9 cellular contexts compared by ENCODE assay signal in the genomic region with DNA sequence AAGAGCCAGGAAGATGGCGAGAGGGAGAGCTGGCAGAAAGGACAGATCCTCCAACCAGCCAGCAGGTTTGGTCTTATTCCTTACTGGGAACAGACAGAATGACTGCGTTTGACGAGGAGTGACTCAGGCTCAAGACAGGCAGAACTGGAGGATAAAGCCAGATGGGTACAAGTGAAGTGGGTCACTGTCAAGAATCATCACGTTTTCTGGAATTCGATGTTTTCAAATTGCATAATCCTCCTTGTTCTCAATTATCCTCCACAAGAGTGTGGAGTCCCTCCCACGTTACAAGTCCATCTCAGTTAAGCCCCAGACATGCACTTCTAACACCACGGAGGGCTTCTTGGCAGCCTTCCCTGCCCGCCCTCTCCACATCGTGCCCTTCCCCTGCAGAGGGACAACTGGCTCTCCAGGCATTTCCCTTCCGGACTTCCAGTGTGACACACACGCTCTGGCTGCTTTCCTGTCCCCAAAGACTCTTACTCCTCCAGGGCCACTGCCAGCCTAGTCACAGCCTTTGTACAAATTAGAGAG.
DNase-seq lines count a peak whose midpoint lies in the region; ATAC-seq and TF ChIP-seq lines count a peak whose summit lies in the region.
"Had no signal": no experiment of that assay in that cellular context is flagged by ENCODE, and none has a peak within 500 bp of the region (broad histone marks: within the 10 kb centered on the region; RNA-seq: fewer than 3 reads in every experiment).

No MANE protein-coding gene starts in this region.

- no peaks in the 10 kb centered on the region for H3K27me3 Mint-ChIP-seq in activated T-cell treated with anti-CD3 and anti-CD28 coated beads, Interleukin-2, amount 50 U/mL, for 4 hours (ENCODE audit: low read depth)

- H3K27ac ChIP-seq in right cardiac atrium (ENCODE audit: low read length) (no peak overlapping the region), spleen (peak overlapping the region in 6 of 8 donors; percentile 7 to 57 (median 36))
- H3K27ac ChIP-seq: PC-9 had no signal

- DNase-seq in HFF-Myc (ENCODE audit: extremely low read depth, low read depth), result peak; percentile 72
- peak; percentile 72 for DNase-seq in astrocyte of the hippocampus (ENCODE audit: low read depth, low spot score)
- DNase-seq in right cardiac atrium, result peak; percentile 69 to 85 (median 80)
- peak; percentile 84 for DNase-seq in spleen
- DNase-seq in activated T-cell treated with anti-CD3 and anti-CD28 coated beads, Interleukin-2, amount 50 U/mL, for 4 hours, result no peak
- no peak for DNase-seq in SHP77 (lab: John Stamatoyannopoulos, UW)

- 22% methylated on average over 11 of the region's 11 CpGs for WGBS in right cardiac atrium
- 39 to 58% (median 47%) methylated on average over 10 to 11 of the region's 11 CpGs for WGBS in spleen, 5 donors

- peak; percentile 64 to 85 for ATAC-seq in right cardiac atrium
- no peak for ATAC-seq in activated T-cell treated with anti-CD3 and anti-CD28 coated beads, Interleukin-2, amount 50 U/mL, for 4 hours
- ATAC-seq in GM18519 (IDR thresholded peaks at IDR 0.05; ENCODE audit: low FRiP score, unreplicated experiment), result no peak
- no peak for ATAC-seq in HG03342 (IDR thresholded peaks at IDR 0.05; ENCODE audit: unreplicated experiment)

- no peak overlapping the region for H3K4me3 Mint-ChIP-seq in activated T-cell treated with anti-CD3 and anti-CD28 coated beads, Interleukin-2, amount 50 U/mL, for 4 hours

- intact Hi-C loops in right cardiac atrium (cut with DNase I) (no loop called here), spleen (cut with DNase I; ENCODE audit: low total_unique reads) (no loop called here)

- H3K36me3 Mint-ChIP-seq in activated T-cell treated with anti-CD3 and anti-CD28 coated beads, Interleukin-2, amount 50 U/mL, for 4 hours (ENCODE audit: insufficient read depth), result peaks cover 9% of the 10 kb centered on the region

- TF ChIP-seq CTCF in HFF-Myc (IDR thresholded peaks at IDR 0.05; ENCODE audit: low read depth, low read length, missing control alignments) (no peak), spleen (IDR thresholded peaks at IDR 0.05 in 8 of 11, conservative IDR thresholded peaks at IDR 0.05 in 3 of 11) (no peak)

- H3K36me3 ChIP-seq in spleen, result no peaks in the 10 kb centered on the region

- H3K9me3 ChIP-seq in right cardiac atrium (ENCODE audit: control insufficient read depth, low read length) (no peaks in the 10 kb centered on the region), spleen (no peaks in the 10 kb centered on the region)

- H3K4me3 ChIP-seq in HFF-Myc (replicated peaks; ENCODE audit: low read depth, low read length), result no peak overlapping the region
- H3K4me3 ChIP-seq in right cardiac atrium (ENCODE audit: low read length), result no peak overlapping the region
- no peak overlapping the region for H3K4me3 ChIP-seq in spleen
- H3K4me3 ChIP-seq: PC-9 had no signal

- no peaks in the 10 kb centered on the region for H3K9me3 Mint-ChIP-seq in activated T-cell treated with anti-CD3 and anti-CD28 coated beads, Interleukin-2, amount 50 U/mL, for 4 hours

- peaks cover 14% of the 10 kb centered on the region for H3K4me1 Mint-ChIP-seq in activated T-cell treated with anti-CD3 and anti-CD28 coated beads, Interleukin-2, amount 50 U/mL, for 4 hours (ENCODE audit: low read depth)

- no peaks in the 10 kb centered on the region for H3K27me3 ChIP-seq in right cardiac atrium (ENCODE audit: control insufficient read depth, insufficient read depth)
- no peaks in the 10 kb centered on the region for H3K27me3 ChIP-seq in spleen (replicated peaks in 1 of 7)

- H3K4me1 ChIP-seq in right cardiac atrium (ENCODE audit: control insufficient read depth, insufficient read depth, low read length), result peaks cover 11% of the 10 kb centered on the region
- peaks cover 19 to 77% (median 29%) of the 10 kb centered on the region in 6 donors for H3K4me1 ChIP-seq in spleen

- no peak for TF ChIP-seq POLR2A in spleen (IDR thresholded peaks at IDR 0.05)

Comparison
In these comparisons a context has a peak if more than half of its experiments do, and no peak if none do; other contexts are left out.
1. DNase-seq: peak in HFF-Myc (single experiment), astrocyte of the hippocampus (single experiment), right cardiac atrium (3 of 3) and spleen (single experiment); none in activated T-cell treated with anti-CD3 and anti-CD28 coated beads, Interleukin-2, amount 50 U/mL, for 4 hours (single experiment) and SHP77 (0 of 2).
2. ATAC-seq: peak in right cardiac atrium (2 of 2); none in activated T-cell treated with anti-CD3 and anti-CD28 coated beads, Interleukin-2, amount 50 U/mL, for 4 hours (0 of 2), GM18519 (single experiment) and HG03342 (single experiment).